ENCODE assay signal across 8 cellular contexts in the genomic region with DNA sequence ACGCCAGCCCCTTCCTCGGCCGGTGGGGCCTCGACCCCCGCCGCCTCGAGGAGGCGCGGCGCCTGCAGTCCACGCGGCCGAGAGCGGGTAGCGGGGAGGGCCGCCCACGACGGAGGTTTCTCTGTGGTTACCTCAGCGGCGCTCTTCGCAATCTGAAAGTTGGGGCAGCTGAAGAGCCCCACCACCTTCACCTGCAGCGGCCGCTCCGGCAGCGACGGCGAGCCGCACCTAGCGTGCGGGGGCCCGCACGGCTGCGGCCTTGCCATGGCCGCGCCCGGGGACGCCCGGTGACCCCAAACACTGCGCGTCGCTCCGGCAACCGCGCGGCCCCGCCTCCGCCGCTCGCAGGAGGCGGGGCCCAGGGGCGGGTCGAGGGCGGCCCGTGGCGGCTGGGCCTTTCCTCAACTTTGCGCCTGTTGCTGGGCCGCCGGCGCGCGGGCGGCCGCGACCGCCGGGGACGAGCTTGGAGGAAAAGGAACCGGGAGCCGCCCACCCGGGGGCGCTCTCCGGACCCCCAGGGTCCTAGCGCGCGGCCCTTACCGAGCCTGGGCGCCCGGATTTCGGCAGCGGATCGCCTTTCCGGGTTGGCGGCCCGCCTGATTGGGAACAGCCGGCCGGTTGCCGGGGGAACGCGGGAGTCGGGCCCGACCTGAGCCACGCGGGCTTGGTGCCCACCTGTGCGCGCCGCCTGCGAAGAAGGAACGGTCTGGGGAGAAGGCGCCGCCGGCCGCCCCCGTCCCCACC. TPM values are rescaled to one million over a fixed set of nuclear protein-coding genes. Genes with fewer than 3 reads are reported as not detected.
DNase-seq lines count a peak whose midpoint lies in the region; ATAC-seq and TF ChIP-seq lines count a peak whose summit lies in the region.

PPIL6 (minus strand) TSS at position 304 of the 744 bp plus-strand sequence; CDS start at position 266, 38 bp downstream.
A gene with protein sequence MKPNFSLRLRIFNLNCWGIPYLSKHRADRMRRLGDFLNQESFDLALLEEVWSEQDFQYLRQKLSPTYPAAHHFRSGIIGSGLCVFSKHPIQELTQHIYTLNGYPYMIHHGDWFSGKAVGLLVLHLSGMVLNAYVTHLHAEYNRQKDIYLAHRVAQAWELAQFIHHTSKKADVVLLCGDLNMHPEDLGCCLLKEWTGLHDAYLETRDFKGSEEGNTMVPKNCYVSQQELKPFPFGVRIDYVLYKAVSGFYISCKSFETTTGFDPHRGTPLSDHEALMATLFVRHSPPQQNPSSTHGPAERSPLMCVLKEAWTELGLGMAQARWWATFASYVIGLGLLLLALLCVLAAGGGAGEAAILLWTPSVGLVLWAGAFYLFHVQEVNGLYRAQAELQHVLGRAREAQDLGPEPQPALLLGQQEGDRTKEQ (plus strand): TSS at position 400 of the 744 bp plus-strand sequence. CDS start 398 bp downstream, outside the sequence.

- ATAC-seq in activated naive CD8-positive, alpha-beta T cell treated with anti-CD3 and anti-CD28 coated beads, Interleukin-2, amount 10 ng/mL, durations not matched to agents 7 days and 5 days (ENCODE audit: low read depth) = peak; percentile 85

- no peak within 1 kb of the TSS for H2AFZ ChIP-seq in H9 (ENCODE audit: low read length)

- H3T11ph ChIP-seq in H9 (ENCODE audit: low read length) = no peak within 1 kb of the TSS

- H2BK15ac ChIP-seq in H9 (ENCODE audit: low read depth, low read length) = no peak within 1 kb of the TSS

- H3K9me3 ChIP-seq in H9 (ENCODE audit: control insufficient read depth, low read depth, low read length) (no peaks in the 10 kb centered on the region), cardiac muscle cell (ENCODE audit: low read depth) (no peaks in the 10 kb centered on the region)

- no peak within 1 kb of the TSS for H4K5ac ChIP-seq in H9 (ENCODE audit: insufficient read length, low read depth, low read length)

- H3K4me3 Mint-ChIP-seq in H9 (peak within 1 kb of the TSS; percentile 94 to 97), type B pancreatic cell (peak within 1 kb of the TSS; percentile 98)
- H3K4me3 Mint-ChIP-seq in activated naive CD8-positive, alpha-beta T cell treated with anti-CD3 and anti-CD28 coated beads, Interleukin-2, amount 10 ng/mL, durations not matched to agents 7 days and 5 days = peak within 1 kb of the TSS; percentile 93

- H3K9ac ChIP-seq in H9 (ENCODE audit: extremely low read depth, insufficient read length, low read length) = peak within 1 kb of the TSS; percentile 6

- peak within 1 kb of the TSS; percentile 79 for H3K14ac ChIP-seq in H9 (ENCODE audit: insufficient read depth, low read length)

- POLR2A ChIA-PET in activated naive CD8-positive, alpha-beta T cell treated with anti-CD3 and anti-CD28 coated beads, Interleukin-2, amount 10 ng/mL, durations not matched to agents 7 days and 5 days (lab: Charles Lee) = interaction anchor here (0.6 to 5.7 kb wide), 16 partner anchors 10 to 346 kb away, joined by 3 to 84 read pairs (median 6); partner anchors contain the start of genes CD164, CEP57L1, MICAL1 and SESN1

- WGBS in H9 (ENCODE audit: extremely low coverage, insufficient read length, low lambda C conversion rate) = no CpG with 5 or more reads among the region's 103 CpGs

- H3K36me3 ChIP-seq in GM06990 (ENCODE audit: control insufficient read depth, insufficient read depth, low read length) = peaks cover 24% of the 10 kb centered on the region
- no peaks in the 10 kb centered on the region for H3K36me3 ChIP-seq in cardiac muscle cell

- H3K4me1 Mint-ChIP-seq in H9 = peaks cover 17 to 19% of the 10 kb centered on the region in 2 experiments
- H3K4me1 Mint-ChIP-seq in activated naive CD8-positive, alpha-beta T cell treated with anti-CD3 and anti-CD28 coated beads, Interleukin-2, amount 10 ng/mL, durations not matched to agents 7 days and 5 days = peaks cover 16% of the 10 kb centered on the region
- H3K4me1 Mint-ChIP-seq in type B pancreatic cell (ENCODE audit: unreplicated experiment) = peaks cover 5% of the 10 kb centered on the region

- peak within 1 kb of the TSS; percentile 73 for H3K18ac ChIP-seq in H9 (ENCODE audit: insufficient read length, low read depth, low read length)

- H3K4me3 ChIP-seq in GM06990 (replicated peaks; ENCODE audit: low read depth, low read length) (peak within 1 kb of the TSS; percentile 87), cardiac muscle cell (peak within 1 kb of the TSS; percentile 78)

- H4K8ac ChIP-seq in H9 (replicated peaks; ENCODE audit: insufficient read length, low read depth, low read length) = no peak within 1 kb of the TSS

- no peak within 1 kb of the TSS for H3K23ac ChIP-seq in H9 (ENCODE audit: insufficient read length, low read depth, low read length)

- no peak within 1 kb of the TSS for H2BK120ac ChIP-seq in H9 (ENCODE audit: low read depth, low read length, poor library complexity, severe bottlenecking)

- no peak within 1 kb of the TSS for H4K91ac ChIP-seq in H9 (ENCODE audit: insufficient read length, low read depth, low read length)

- H3K27me3 ChIP-seq in GM06990 (replicated peaks; ENCODE audit: control insufficient read depth, insufficient read depth, low read length) = no peaks in the 10 kb centered on the region
- H3K27me3 ChIP-seq in H9 (ENCODE audit: insufficient read depth, low read length) = no peaks in the 10 kb centered on the region
- no peaks in the 10 kb centered on the region for H3K27me3 ChIP-seq in cardiac muscle cell

- H3K27me3 Mint-ChIP-seq in H9 (ENCODE audit: low read depth) = peaks cover 10% of the 10 kb centered on the region
- H3K27me3 Mint-ChIP-seq in activated naive CD8-positive, alpha-beta T cell treated with anti-CD3 and anti-CD28 coated beads, Interleukin-2, amount 10 ng/mL, durations not matched to agents 7 days and 5 days = no peaks in the 10 kb centered on the region
- H3K27me3 Mint-ChIP-seq in type B pancreatic cell = no peaks in the 10 kb centered on the region

- peaks cover 14% of the 10 kb centered on the region for H3K23me2 ChIP-seq in H9 (ENCODE audit: insufficient read length, low read depth, low read length, poor library complexity, severe bottlenecking)

- H3K79me1 ChIP-seq in H9 (ENCODE audit: insufficient read depth, low read depth, low read length, poor library complexity, severe bottlenecking) = no peaks in the 10 kb centered on the region

- TF ChIP-seq CTCF in GM06990 (IDR thresholded peaks at IDR 0.05; ENCODE audit: insufficient read depth, low read length, poor library complexity, severe bottlenecking) = peak; percentile 12
- TF ChIP-seq CTCF in H9 (conservative IDR thresholded peaks at IDR 0.05) = peak; percentile 40; the same call in 2 of the 3 replicates
- TF ChIP-seq CTCF in cardiac muscle cell (IDR thresholded peaks at IDR 0.05; ENCODE audit: low read depth, low read length) = peak; percentile 34
- TF ChIP-seq CTCF in type B pancreatic cell (conservative IDR thresholded peaks at IDR 0.05) = no peak

- H3K9me3 Mint-ChIP-seq in H9 = no peaks in the 10 kb centered on the region
- no peaks in the 10 kb centered on the region for H3K9me3 Mint-ChIP-seq in activated naive CD8-positive, alpha-beta T cell treated with anti-CD3 and anti-CD28 coated beads, Interleukin-2, amount 10 ng/mL, durations not matched to agents 7 days and 5 days
- H3K9me3 Mint-ChIP-seq in type B pancreatic cell = no peaks in the 10 kb centered on the region

- no peak within 1 kb of the TSS for H2BK20ac ChIP-seq in H9 (ENCODE audit: low read depth, low read length, poor library complexity, severe bottlenecking)

- peak; percentile 92 for DNase-seq in GM06990 (ENCODE audit: extremely low read depth, insufficient read length)
- DNase-seq in H9 = peak; percentile 91
- peak; percentile 89 for DNase-seq in M059J (ENCODE audit: low read depth)
- peak; percentile 59 for DNase-seq in SKM-1 (lab: John Stamatoyannopoulos, UW; ENCODE audit: unreplicated experiment)
- DNase-seq in activated naive CD8-positive, alpha-beta T cell treated with anti-CD3 and anti-CD28 coated beads, Interleukin-2, amount 10 ng/mL, durations not matched to agents 7 days and 5 days = peak; percentile 88
- DNase-seq in cardiac muscle cell (ENCODE audit: low read depth in 1 of 2, low spot score in 1 of 2) = peak; percentile 95 to 96
- peak; percentile 87 for DNase-seq in pons (ENCODE audit: low spot score)
- peak; percentile 90 for DNase-seq in type B pancreatic cell (ENCODE audit: extremely low spot score, unreplicated experiment)

- H3K4me1 ChIP-seq in H9 (ENCODE audit: insufficient read depth, low read length) (peaks cover 3% of the 10 kb centered on the region; the same call in 1 of the 2 replicates), cardiac muscle cell (ENCODE audit: low read depth) (peaks cover 6% of the 10 kb centered on the region)

- H3K27ac Mint-ChIP-seq in H9 = peak within 1 kb of the TSS; percentile 72 to 98 (median 96); a peak in 4 of 7 replicates
- H3K27ac Mint-ChIP-seq in activated naive CD8-positive, alpha-beta T cell treated with anti-CD3 and anti-CD28 coated beads, Interleukin-2, amount 10 ng/mL, durations not matched to agents 7 days and 5 days = peak within 1 kb of the TSS; percentile 80
- H3K27ac Mint-ChIP-seq in type B pancreatic cell = peak within 1 kb of the TSS; percentile 90

- no peak within 1 kb of the TSS for H2BK5ac ChIP-seq in H9 (ENCODE audit: insufficient read length, low read length)

- H4K20me1 ChIP-seq in H9 (ENCODE audit: control insufficient read depth, insufficient read depth, insufficient read length) = no peaks in the 10 kb centered on the region

- H2BK12ac ChIP-seq in H9 (ENCODE audit: insufficient read length, low read depth, low read length) = no peak within 1 kb of the TSS

- H3K27ac ChIP-seq in H9 (ENCODE audit: insufficient read length, low read depth, low read length) (no peak within 1 kb of the TSS), cardiac muscle cell (peak within 1 kb of the TSS; percentile 50)

- H3K4me2 ChIP-seq in H9 (ENCODE audit: insufficient read depth, insufficient read length, low read length) = peak within 1 kb of the TSS; percentile 85

- no peak within 1 kb of the TSS for H3K56ac ChIP-seq in H9 (ENCODE audit: insufficient read length, low read depth, low read length)

- H3K36me3 Mint-ChIP-seq in H9 (ENCODE audit: insufficient read depth in 1 of 3, low read depth in 3 of 3) (peaks cover 14 to 34% (median 33%) of the 10 kb centered on the region in 3 experiments; a peak in 6 of 7 replicates), type B pancreatic cell (peaks cover 7% of the 10 kb centered on the region)
- peaks cover 10% of the 10 kb centered on the region for H3K36me3 Mint-ChIP-seq in activated naive CD8-positive, alpha-beta T cell treated with anti-CD3 and anti-CD28 coated beads, Interleukin-2, amount 10 ng/mL, durations not matched to agents 7 days and 5 days

- no peak within 1 kb of the TSS for H3K4ac ChIP-seq in H9 (ENCODE audit: low read depth, low read length)

- no peaks in the 10 kb centered on the region for H3K79me2 ChIP-seq in H9 (ENCODE audit: insufficient read depth, low read length)

- no peak within 1 kb of the TSS for H2AK5ac ChIP-seq in H9 (ENCODE audit: insufficient read length, low read length)

RNA-seq across cellular contexts. Expression of gene PPIL6, which starts in this region (rescaled TPM):
- total RNA-seq in H9 (2021) (0.26 and 1.0 TPM in 2 replicates), cardiac muscle cell (4.1 and 7.3 TPM in 2 replicates), type B pancreatic cell (ENCODE audit: low replicate concordance) (3.4 and 6.1 TPM in 2 replicates)
- total RNA-seq in M059J (2014; rRNA removed; shearing (Covaris generic)) = 2.1 and 9.6 TPM in 2 replicates
- under 1 TPM; 0.17 to 0.53 TPM for total RNA-seq in activated naive CD8-positive, alpha-beta T cell treated with anti-CD3 and anti-CD28 coated beads, Interleukin-2, amount 10 ng/mL, durations not matched to agents 7 days and 5 days
- polyA plus RNA-seq in cardiac muscle cell = 8.7 and 14.7 TPM in 2 replicates

RNA-seq across cellular contexts. Expression of the second gene that starts in this region (rescaled TPM):
- 13.0 and 13.1 TPM in 2 replicates for total RNA-seq in H9 (2021)
- total RNA-seq in M059J (2014; rRNA removed; shearing (Covaris generic)) = 10.9 and 14.6 TPM in 2 replicates
- 10 to 100 TPM; 15.6 to 16.6 TPM for total RNA-seq in activated naive CD8-positive, alpha-beta T cell treated with anti-CD3 and anti-CD28 coated beads, Interleukin-2, amount 10 ng/mL, durations not matched to agents 7 days and 5 days
- 7.0 and 12.5 TPM in 2 replicates for total RNA-seq in cardiac muscle cell
- polyA plus RNA-seq in cardiac muscle cell = 11.1 and 14.3 TPM in 2 replicates
- 13.7 and 23.5 TPM in 2 replicates for total RNA-seq in type B pancreatic cell (ENCODE audit: low replicate concordance)
